9 cellular contexts compared by ENCODE assay signal in the genomic region with DNA sequence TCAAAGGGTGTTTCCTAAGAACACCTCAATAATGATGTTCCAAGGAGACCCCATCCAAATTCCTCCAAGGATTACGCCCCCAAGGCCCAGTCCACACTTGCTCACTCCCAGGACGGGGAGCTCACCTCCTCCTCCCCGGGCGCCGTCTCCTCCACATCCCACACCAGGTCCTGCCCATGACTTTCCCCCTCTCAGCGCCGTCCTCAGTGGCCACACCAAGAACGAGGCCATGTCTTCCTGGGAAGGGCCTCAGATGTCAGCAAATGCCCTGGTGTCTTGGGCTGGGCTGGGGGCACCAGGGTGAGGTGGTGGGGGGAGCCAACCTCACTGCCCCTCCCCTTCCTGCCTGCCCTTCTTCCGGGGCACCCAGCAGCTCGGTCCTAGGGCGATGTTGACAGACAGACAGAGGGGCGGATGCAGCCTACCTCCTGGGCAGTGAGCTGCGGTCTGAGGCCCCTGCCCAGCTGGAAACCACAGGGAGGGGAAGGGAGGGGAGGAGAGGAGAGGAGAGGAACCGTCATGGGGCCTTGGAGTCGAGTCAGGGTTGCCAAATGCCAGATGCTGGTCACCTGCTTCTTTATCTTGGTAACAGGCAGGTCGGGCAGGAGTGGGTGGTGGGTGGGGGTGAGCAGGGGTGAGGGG. TPM values are rescaled to one million over a fixed set of nuclear protein-coding genes. Genes with fewer than 3 reads are reported as not detected.
DNase-seq lines count a peak whose midpoint lies in the region; ATAC-seq and TF ChIP-seq lines count a peak whose summit lies in the region.
"Had no signal": no experiment of that assay in that cellular context is flagged by ENCODE, and none has a peak within 500 bp of the region (broad histone marks: within the 10 kb centered on the region; RNA-seq: fewer than 3 reads in every experiment).

TSS of gene C11orf21 (minus strand) at position 288 of the 642 bp plus-strand sequence. CDS start at position 178, 110 bp downstream.
A gene with protein sequence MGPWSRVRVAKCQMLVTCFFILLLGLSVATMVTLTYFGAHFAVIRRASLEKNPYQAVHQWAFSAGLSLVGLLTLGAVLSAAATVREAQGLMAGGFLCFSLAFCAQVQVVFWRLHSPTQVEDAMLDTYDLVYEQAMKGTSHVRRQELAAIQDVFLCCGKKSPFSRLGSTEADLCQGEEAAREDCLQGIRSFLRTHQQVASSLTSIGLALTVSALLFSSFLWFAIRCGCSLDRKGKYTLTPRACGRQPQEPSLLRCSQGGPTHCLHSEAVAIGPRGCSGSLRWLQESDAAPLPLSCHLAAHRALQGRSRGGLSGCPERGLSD (plus strand): TSS at position 383 of the 642 bp plus-strand sequence. CDS start 137 bp downstream, at position 520.

- H3K4me3 ChIP-seq in spleen: peak within 1 kb of the TSS; percentile 7 to 73 (median 40)
- H3K4me3 ChIP-seq: psoas muscle had no signal

- ATAC-seq in CD4-positive, alpha-beta T cell (ENCODE audit: poor library complexity): peak; percentile 71
- ATAC-seq in HG03432 (IDR thresholded peaks at IDR 0.05; ENCODE audit: unreplicated experiment): peak; percentile 41
- no peak for ATAC-seq in HG02759 (IDR thresholded peaks at IDR 0.05; ENCODE audit: unreplicated experiment)
- ATAC-seq: psoas muscle had no signal

- WGBS in spleen, 5 donors: 20 to 43% (median 22%) methylated on average over 16 of the region's 16 CpGs

- H3K9me3 Mint-ChIP-seq in CD4-positive, alpha-beta T cell: no peaks in the 10 kb centered on the region

- peak within 1 kb of the TSS; percentile 96 for H3K4me3 Mint-ChIP-seq in CD4-positive, alpha-beta T cell

- TF ChIP-seq CTCF in CD4-positive, alpha-beta T cell (IDR thresholded peaks at IDR 0.05): no peak
- no peak for TF ChIP-seq CTCF in spleen (IDR thresholded peaks at IDR 0.05 in 8 of 11, conservative IDR thresholded peaks at IDR 0.05 in 3 of 11)

- CTCF ChIA-PET in CD4-positive, alpha-beta T cell (lab: Charles Lee): interaction anchor here (1.3 to 6.4 kb wide), 2 partner anchors 98 to 119 kb away, joined by 6 to 89 read pairs; partner anchors contain the start of gene TSSC4

- no peak for TF ChIP-seq POLR2A in spleen (IDR thresholded peaks at IDR 0.05)

- DNase-seq in CD4-positive, alpha-beta T cell: peak in 9 of 10 experiments; percentile 30 to 61 (median 52)
- peak; percentile 71 for DNase-seq in activated CD4-positive, CD25-positive, alpha-beta regulatory T cell treated with anti-CD3 and anti-CD28 coated beads, Interleukin-2, amount 50 U/mL, for 72 hours
- DNase-seq in fibroblast of peridontal ligament (ENCODE audit: extremely low read depth) (peak; percentile 12), spleen (peak; percentile 95), NCI-H748 (lab: John Stamatoyannopoulos, UW; ENCODE audit: unreplicated experiment) (no peak), HT-29 (ENCODE audit: low spot score) (no peak)

- peaks cover 0 to 25% (median 0%) of the 10 kb centered on the region in 6 donors for H3K36me3 ChIP-seq in spleen

- H3K9me3 ChIP-seq in CD4-positive, alpha-beta T cell (ENCODE audit: control insufficient read depth, low read length): no peaks in the 10 kb centered on the region
- no peaks in the 10 kb centered on the region for H3K9me3 ChIP-seq in spleen
- H3K9me3 ChIP-seq: psoas muscle had no signal

- H3K27me3 Mint-ChIP-seq in CD4-positive, alpha-beta T cell: no peaks in the 10 kb centered on the region

- intact Hi-C loops in CD4-positive, alpha-beta T cell (cut with DNase I, micrococcal nuclease): loop anchor here (5.0 to 10.0 kb wide), 4 partner anchors 76 to 586 kb away; partner anchors contain the start of genes CD81 (in 1 of the 2), CDKN1C (in 1 of the 2) and TSSC4 (in 1 of the 2)
- intact Hi-C loops in spleen (cut with DNase I; ENCODE audit: low total_unique reads): loop anchor here (5.0 kb wide), 1 partner anchor 104 kb away; no protein-coding TSS in a partner anchor

- peaks cover 23% of the 10 kb centered on the region for H3K36me3 Mint-ChIP-seq in CD4-positive, alpha-beta T cell (ENCODE audit: low read depth)

- H3K4me1 Mint-ChIP-seq in CD4-positive, alpha-beta T cell (ENCODE audit: low read depth): peaks cover 72% of the 10 kb centered on the region

- H3K27ac Mint-ChIP-seq in CD4-positive, alpha-beta T cell: peak within 1 kb of the TSS; percentile 94

- H3K27ac ChIP-seq in CD4-positive, alpha-beta T cell (ENCODE audit: low read depth, low read length): peak within 1 kb of the TSS; percentile 69
- peak within 1 kb of the TSS; percentile 74 to 95 (median 87) for H3K27ac ChIP-seq in spleen
- H3K27ac ChIP-seq: psoas muscle had no signal

- H3K27me3 ChIP-seq in CD4-positive, alpha-beta T cell (ENCODE audit: control insufficient read depth, insufficient read depth, low read length): no peaks in the 10 kb centered on the region
- no peaks in the 10 kb centered on the region for H3K27me3 ChIP-seq in spleen (replicated peaks in 1 of 7)

- peaks cover 45 to 94% (median 79%) of the 10 kb centered on the region in 6 donors for H3K4me1 ChIP-seq in spleen

- POLR2A ChIA-PET in CD4-positive, alpha-beta T cell (lab: Charles Lee): interaction anchor here (1.1 to 5.5 kb wide), 8 partner anchors 14 to 145 kb away, joined by 3 to 36 read pairs (median 5); partner anchors contain the start of genes ASCL2, CD81 and TSSC4

RNA-seq across cellular contexts. Expression of gene C11orf21, which starts in this region (rescaled TPM):
- total RNA-seq in CD4-positive, alpha-beta T cell: 10 to 100 TPM; 71.2 to 71.7 TPM
- 10 to 100 TPM; 10.6 to 24.9 (median 18.1) TPM for total RNA-seq in spleen
- 10 to 100 TPM in 1 of 3 donors, 1 to 10 TPM in 2; 8.6 to 12.1 (median 8.9) TPM for polyA plus RNA-seq in spleen
- total RNA-seq in HT-29 (2014; rRNA removed; shearing (Covaris generic)): 0.81 and 1.3 TPM in 2 replicates

RNA-seq across cellular contexts. Expression of the second gene that starts in this region (rescaled TPM):
- 10 to 100 TPM; 81.8 TPM for total RNA-seq in CD4-positive, alpha-beta T cell
- 10 to 100 TPM; 10.6 to 21.0 (median 17.6) TPM for total RNA-seq in spleen
- polyA plus RNA-seq in spleen: 10 to 100 TPM; 11.2 to 21.8 (median 14.1) TPM
- 1.4 and 2.5 TPM in 2 replicates for total RNA-seq in HT-29 (2014; rRNA removed; shearing (Covaris generic))

Comparison
In these comparisons a context has a peak if more than half of its experiments do, and no peak if none do; other contexts are left out.
1. DNase-seq: peak in CD4-positive, alpha-beta T cell (9 of 10), activated CD4-positive, CD25-positive, alpha-beta regulatory T cell treated with anti-CD3 and anti-CD28 coated beads, Interleukin-2, amount 50 U/mL, for 72 hours (single experiment), fibroblast of peridontal ligament (single experiment) and spleen (single experiment); none in NCI-H748 (single experiment) and HT-29 (single experiment).